Comparison of ENCODE assay signal across 8 cellular contexts in the genomic region with DNA sequence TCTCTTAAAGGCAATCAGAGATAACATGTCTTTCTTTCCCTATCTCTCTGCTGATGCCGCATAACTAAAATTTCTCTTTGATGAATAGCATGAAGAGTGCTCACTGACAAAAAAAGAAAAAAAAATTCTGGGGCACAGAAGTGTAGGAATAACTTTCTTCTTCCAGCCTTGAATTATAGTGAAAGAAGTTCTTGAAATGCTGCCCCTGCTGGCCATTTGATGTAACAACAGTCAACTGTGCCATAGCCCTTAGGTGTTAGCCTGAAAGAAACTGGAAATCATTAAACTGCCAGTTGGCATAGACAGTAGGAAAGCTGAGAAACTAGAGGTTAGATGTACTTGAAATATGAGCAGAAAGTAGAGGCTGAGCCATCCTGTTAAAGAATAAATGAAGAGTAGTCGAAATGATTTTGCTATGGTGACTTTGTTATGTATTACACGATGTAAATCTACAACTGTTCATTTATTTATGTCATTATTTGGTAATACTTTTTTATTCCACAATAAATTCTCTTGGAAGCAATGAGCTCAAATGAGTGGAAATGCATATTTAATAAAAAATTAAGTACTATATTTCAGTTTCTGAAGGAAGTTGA. TPM values are rescaled to one million over a fixed set of nuclear protein-coding genes. Genes with fewer than 3 reads are reported as not detected.
DNase-seq lines count a peak whose midpoint lies in the region; ATAC-seq and TF ChIP-seq lines count a peak whose summit lies in the region.

No MANE protein-coding gene starts in this region.

- H3K4me1 ChIP-seq in OCI-LY3 (ENCODE audit: low read length) (no peaks in the 10 kb centered on the region), suprapubic skin (no peaks in the 10 kb centered on the region)

- no peaks in the 10 kb centered on the region for H3K79me2 ChIP-seq in OCI-LY3 (ENCODE audit: low read length)

- 28% methylated on average over 3 of the region's 3 CpGs for WGBS in suprapubic skin

- H3K9ac ChIP-seq in OCI-LY3 (ENCODE audit: low read length) = no peak overlapping the region

- in situ Hi-C loops in brain microvascular endothelial cell (cut with HindIII; ENCODE audit: low pct_ligation_motif_present, low sequenced_read_pairs) = no loop called here

- H3K27ac ChIP-seq in OCI-LY3 (ENCODE audit: low read length) (no peak overlapping the region), brain microvascular endothelial cell (no peak overlapping the region), suprapubic skin (no peak overlapping the region)

- H3K4me2 ChIP-seq in OCI-LY3 (ENCODE audit: low read length) = no peak overlapping the region

- no peak for TF ChIP-seq POLR2A in suprapubic skin (IDR thresholded peaks at IDR 0.05)

- no peak for TF ChIP-seq EP300 in suprapubic skin (IDR thresholded peaks at IDR 0.05)

- ATAC-seq in GM19452 (IDR thresholded peaks at IDR 0.05; ENCODE audit: unreplicated experiment) = peak; percentile 72
- ATAC-seq in GM21528 (IDR thresholded peaks at IDR 0.05; ENCODE audit: low FRiP score, unreplicated experiment) = no peak

- no peak overlapping the region for H2AFZ ChIP-seq in OCI-LY3 (ENCODE audit: low read depth, low read length)

- no peaks in the 10 kb centered on the region for H3K27me3 ChIP-seq in OCI-LY3 (ENCODE audit: low read depth, low read length)
- H3K27me3 ChIP-seq in brain microvascular endothelial cell (replicated peaks) = no peaks in the 10 kb centered on the region
- H3K27me3 ChIP-seq in suprapubic skin = no peaks in the 10 kb centered on the region

- DNase-seq in CMK (ENCODE audit: low read depth) (peak; percentile 30), brain microvascular endothelial cell (peak; percentile 47), kidney tubule cell (ENCODE audit: low spot score) (peak; percentile 60), suprapubic skin (ENCODE audit: low spot score in 2 of 2) (no peak), posterior vena cava (ENCODE audit: low spot score) (no peak)

- TF ChIP-seq CTCF in OCI-LY3 (IDR thresholded peaks at IDR 0.05; ENCODE audit: low read depth, low read length) = peak; percentile 65
- peak; percentile 79 for TF ChIP-seq CTCF in brain microvascular endothelial cell (IDR thresholded peaks at IDR 0.05; ENCODE audit: low read depth, low read length, missing control alignments)
- peak; percentile 51 to 78 for TF ChIP-seq CTCF in suprapubic skin (IDR thresholded peaks at IDR 0.05)

- H3K36me3 ChIP-seq in OCI-LY3 (replicated peaks; ENCODE audit: low read depth, low read length) (no peaks in the 10 kb centered on the region), brain microvascular endothelial cell (replicated peaks) (no peaks in the 10 kb centered on the region), suprapubic skin (no peaks in the 10 kb centered on the region)

- H3K9me3 ChIP-seq in OCI-LY3 (ENCODE audit: insufficient read depth, low read length) (no peaks in the 10 kb centered on the region), suprapubic skin (no peaks in the 10 kb centered on the region)

- intact Hi-C loops in posterior vena cava (cut with DNase I) = no loop called here

- H3K4me3 ChIP-seq in OCI-LY3 (ENCODE audit: low read length) = no peak overlapping the region
- no peak overlapping the region for H3K4me3 ChIP-seq in brain microvascular endothelial cell (ENCODE audit: low read depth, low read length)
- H3K4me3 ChIP-seq in suprapubic skin = no peak overlapping the region

- H4K20me1 ChIP-seq in OCI-LY3 (ENCODE audit: insufficient read depth, low read length) = no peaks in the 10 kb centered on the region

RNA-seq across cellular contexts. Expression of gene FAM171A1, which starts 48.3 kb away (rescaled TPM):
- total RNA-seq in suprapubic skin (1 to 10 TPM; 2.8 to 7.0 (median 5.9) TPM), posterior vena cava (10 to 100 TPM; 12.1 to 16.3 TPM)

Comparison
In these comparisons a context has a peak if more than half of its experiments do, and no peak if none do; other contexts are left out.
1. DNase-seq: peak in CMK (single experiment), brain microvascular endothelial cell (single experiment) and kidney tubule cell (single experiment); none in suprapubic skin (0 of 2) and posterior vena cava (single experiment).
2. Peak in every context shown above with its lines, with median percentiles within 50 percentile points of each other: CTCF ChIP-seq.